ENCODE assay signal across 8 cellular contexts in genomic region chr4:1289232-1290164, GRCh38. TPM values are rescaled to one million over a fixed set of nuclear protein-coding genes. Genes with fewer than 3 reads are reported as not detected.
DNase-seq lines count a peak whose midpoint lies in the region; ATAC-seq, FAIRE-seq and TF ChIP-seq lines count a peak whose summit lies in the region.

MAEA (plus strand) TSS chr4:1289891; CDS start chr4:1289914, 23 bp downstream.

- intact Hi-C loops in esophagus muscularis mucosa (cut with DNase I), result loop anchor here (1.0 kb wide), 1 partner anchor 20 kb away; no protein-coding TSS in a partner anchor

- H3K4me3 Mint-ChIP-seq in activated T-cell treated with anti-CD3 and anti-CD28 coated beads, Interleukin-2, amount 50 U/mL, for 72 hours, result peak within 1 kb of the TSS; percentile 98 to 99

- peaks cover 46 to 50% (median 49%) of the 10 kb centered on the region in 4 donors for H3K4me1 ChIP-seq in esophagus muscularis mucosa
- H3K4me1 ChIP-seq in muscle layer of duodenum (ENCODE audit: control insufficient read depth in 1 of 2, insufficient read depth in 2 of 2, low read length in 2 of 2), result peaks cover 3 to 43% of the 10 kb centered on the region in 2 donors

- H3K4me1 Mint-ChIP-seq in activated T-cell treated with anti-CD3 and anti-CD28 coated beads, Interleukin-2, amount 50 U/mL, for 72 hours (ENCODE audit: low read depth), result peaks cover 38% of the 10 kb centered on the region

- peaks cover 8 to 10% of the 10 kb centered on the region in 2 donors for H3K36me3 Mint-ChIP-seq in activated T-cell treated with anti-CD3 and anti-CD28 coated beads, Interleukin-2, amount 50 U/mL, for 72 hours (ENCODE audit: insufficient read depth in 2 of 2)

- peaks cover 9% of the 10 kb centered on the region; the same call in 1 of the 2 replicates for H3K36me3 ChIP-seq in KOPT-K1 (ENCODE audit: insufficient read depth, low read length)
- no peaks in the 10 kb centered on the region for H3K36me3 ChIP-seq in esophagus muscularis mucosa
- H3K36me3 ChIP-seq in muscle layer of duodenum (ENCODE audit: control insufficient read depth in 1 of 2, insufficient read depth in 2 of 2, low read length in 2 of 2), result no peaks in the 10 kb centered on the region

- no peaks in the 10 kb centered on the region for H3K27me3 Mint-ChIP-seq in activated T-cell treated with anti-CD3 and anti-CD28 coated beads, Interleukin-2, amount 50 U/mL, for 72 hours (ENCODE audit: low read depth)

- H3K27ac Mint-ChIP-seq in activated T-cell treated with anti-CD3 and anti-CD28 coated beads, Interleukin-2, amount 50 U/mL, for 72 hours, result peak within 1 kb of the TSS; percentile 97

- no peak for TF ChIP-seq CTCF in esophagus muscularis mucosa (IDR thresholded peaks at IDR 0.05)

- peak; percentile 81 for FAIRE-seq in RCC 7860 (lab: Jason Lieb, UNC)

- H3K9me3 Mint-ChIP-seq in activated T-cell treated with anti-CD3 and anti-CD28 coated beads, Interleukin-2, amount 50 U/mL, for 72 hours, result peaks cover 2 to 4% of the 10 kb centered on the region in 2 donors

- H3K27ac ChIP-seq in KOPT-K1 (ENCODE audit: low read depth, low read length, poor library complexity, severe bottlenecking) (peak within 1 kb of the TSS; percentile 85), esophagus muscularis mucosa (replicated peaks in 1 of 4) (peak within 1 kb of the TSS; percentile 83 to 96 (median 92)), muscle layer of duodenum (ENCODE audit: low read length) (peak within 1 kb of the TSS; percentile 82)

- DNase-seq in DMS79 (lab: John Stamatoyannopoulos, UW) (peak; percentile 68), RCC 7860 (ENCODE audit: low spot score) (peak; percentile 92), esophagus muscularis mucosa (ENCODE audit: extremely low spot score) (peak; percentile 99)
- DNase-seq in activated T-cell treated with anti-CD3 and anti-CD28 coated beads, Interleukin-2, amount 50 U/mL, for 72 hours, result peak; percentile 98
- DNase-seq in stimulated activated CD8-positive, alpha-beta memory T cell treated with anti-CD3 and anti-CD28 coated beads, Interleukin-7, amount 100 ng/mL, for 4 hours (ENCODE audit: low read depth in 2 of 2), result peak; percentile 95 to 96

- ATAC-seq in GM21786 (IDR thresholded peaks at IDR 0.05; ENCODE audit: unreplicated experiment), result peak; percentile 95
- peak; percentile 96 to 97 for ATAC-seq in activated T-cell treated with anti-CD3 and anti-CD28 coated beads, Interleukin-2, amount 50 U/mL, for 72 hours (replicated peaks in 1 of 2)

- H3K4me3 ChIP-seq in esophagus muscularis mucosa, result peak within 1 kb of the TSS; percentile 84 to 99 (median 96)
- H3K4me3 ChIP-seq in muscle layer of duodenum (ENCODE audit: low read depth in 1 of 2, low read length in 2 of 2), result peak within 1 kb of the TSS; percentile 73 to 80

- WGBS in esophagus muscularis mucosa, result 2% methylated on average over 38 of the region's 95 CpGs

- H3K9me3 ChIP-seq in KOPT-K1 (ENCODE audit: insufficient read depth, low read length, poor library complexity, severe bottlenecking) (peaks cover 20% of the 10 kb centered on the region), esophagus muscularis mucosa (no peaks in the 10 kb centered on the region), muscle layer of duodenum (ENCODE audit: control insufficient read depth in 1 of 2, low read length in 2 of 2) (no peaks in the 10 kb centered on the region)

- peak; percentile 20 for TF ChIP-seq POLR2A in esophagus muscularis mucosa (IDR thresholded peaks at IDR 0.05; ENCODE audit: low read depth)

- TF ChIP-seq EP300 in esophagus muscularis mucosa (IDR thresholded peaks at IDR 0.05), result no peak

- no peaks in the 10 kb centered on the region for H3K27me3 ChIP-seq in esophagus muscularis mucosa
- no peaks in the 10 kb centered on the region for H3K27me3 ChIP-seq in muscle layer of duodenum (ENCODE audit: low read depth, low read length)

RNA-seq across cellular contexts. Expression of gene MAEA, which starts in this region (rescaled TPM):
- total RNA-seq in activated T-cell treated with anti-CD3 and anti-CD28 coated beads, Interleukin-2, amount 50 U/mL, for 72 hours, result 10 to 100 TPM; 38.4 to 48.4 TPM
- total RNA-seq in esophagus muscularis mucosa, result 10 to 100 TPM; 54.5 to 63.1 (median 59.8) TPM

Comparison
In these comparisons a context has a peak if more than half of its experiments do, and no peak if none do; other contexts are left out.
1. Peak in every context shown above with its lines: DNase-seq, ATAC-seq, H3K4me3 ChIP-seq and H3K27ac ChIP-seq.